1 cellular context compared by ENCODE assay signal in genomic region chr17:50273654-50274040, GRCh38.
TF ChIP-seq lines count a peak whose summit lies in the region.

No MANE protein-coding gene starts in this region.

TF ChIP-seq in H1, 55 proteins besides CTCF, POLR2A, EP300 and RAD21 (continued from another document):
- no peak for TF ChIP-seq CHD7 (IDR thresholded peaks at IDR 0.05; ENCODE audit: insufficient replicate concordance, low read length)
